Comparison of ENCODE assay signal across 8 cellular contexts in the genomic region with DNA sequence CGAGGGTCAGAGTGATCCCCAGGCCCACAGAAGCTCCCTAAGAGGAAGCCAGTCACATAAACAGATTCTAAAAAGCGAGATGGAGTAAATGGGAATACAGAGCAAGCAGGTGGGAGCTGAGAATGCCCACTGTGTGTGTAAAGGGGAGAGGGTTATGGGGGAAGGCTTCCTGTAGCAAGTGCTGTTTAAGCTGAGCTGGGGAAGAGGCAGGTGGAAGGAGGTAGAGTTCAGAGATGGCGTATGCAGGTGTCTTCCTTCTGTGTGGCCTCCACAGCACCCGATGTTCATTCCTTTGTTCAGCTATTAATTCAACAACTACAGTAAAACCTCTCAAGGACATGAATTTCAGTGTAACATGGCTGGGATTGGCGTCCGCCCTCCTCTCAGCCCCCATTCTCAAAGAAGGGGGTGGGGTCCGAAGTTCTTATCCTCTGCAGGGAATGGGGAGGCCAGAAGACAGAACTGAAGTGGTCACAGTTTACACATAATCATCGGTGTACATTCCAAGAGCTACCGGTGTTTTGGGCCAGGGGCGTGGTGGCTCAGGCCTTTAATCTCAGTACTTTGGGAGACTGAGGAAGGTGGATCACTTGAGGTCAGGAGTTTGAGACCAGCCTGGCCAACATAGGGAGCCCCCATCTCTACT. TPM values are rescaled to one million over a fixed set of nuclear protein-coding genes. Genes with fewer than 3 reads are reported as not detected.
DNase-seq lines count a peak whose midpoint lies in the region; ATAC-seq and TF ChIP-seq lines count a peak whose summit lies in the region.

No MANE protein-coding gene starts in this region.

- H3K4me3 ChIP-seq in GM06990 (replicated peaks; ENCODE audit: low read depth, low read length), result peak overlapping the region; percentile 89
- peak overlapping the region; percentile 89 to 98 (median 95) for H3K4me3 ChIP-seq in esophagus muscularis mucosa
- H3K4me3 ChIP-seq in retinal pigment epithelial cell (ENCODE audit: low read length), result peak overlapping the region; percentile 77

- intact Hi-C loops in esophagus muscularis mucosa (cut with DNase I), result loop anchor here (2.0 to 10.0 kb wide), 3 partner anchors 34 to 167 kb away; a partner anchor contains a TSS

- no peak for DNase-seq in GM06990 (ENCODE audit: extremely low read depth, insufficient read length)
- no peak for DNase-seq in RWPE1 (ENCODE audit: low spot score)
- DNase-seq in esophagus muscularis mucosa (ENCODE audit: extremely low spot score), result no peak
- no peak for DNase-seq in retinal pigment epithelial cell (ENCODE audit: low read depth)
- DNase-seq in DMS53 treated with DMSO at 0.1 percent for 48 hours (lab: John Stamatoyannopoulos, UW; ENCODE audit: unreplicated experiment), result no peak
- DNase-seq in hepatic stellate cell (ENCODE audit: low spot score), result no peak
- no peak for DNase-seq in hippocampal formation (lab: John Stamatoyannopoulos, UW)

- POLR2A ChIA-PET in RWPE1 (lab: Yijun Ruan, JAX; ENCODE audit: low non-redundant PET), result no interaction called here

- H3K27ac ChIP-seq in RWPE1 (peak overlapping the region; percentile 92), esophagus muscularis mucosa (replicated peaks in 1 of 4) (peak overlapping the region; percentile 89 to 97 (median 92))

- TF ChIP-seq CTCF in GM06990 (IDR thresholded peaks at IDR 0.05; ENCODE audit: insufficient read depth, low read length, poor library complexity, severe bottlenecking), result no peak
- no peak for TF ChIP-seq CTCF in RWPE1 (conservative IDR thresholded peaks at IDR 0.05; ENCODE audit: low read depth)
- TF ChIP-seq CTCF in esophagus muscularis mucosa (IDR thresholded peaks at IDR 0.05), result no peak
- no peak for TF ChIP-seq CTCF in retinal pigment epithelial cell (conservative IDR thresholded peaks at IDR 0.05; ENCODE audit: low read depth, low read length)

- peaks cover 28 to 69% (median 65%) of the 10 kb centered on the region in 4 donors for H3K4me1 ChIP-seq in esophagus muscularis mucosa

- H3K36me3 ChIP-seq in GM06990 (ENCODE audit: control insufficient read depth, insufficient read depth, low read length), result peaks cover 5% of the 10 kb centered on the region
- H3K36me3 ChIP-seq in esophagus muscularis mucosa, result peaks cover 0 to 10% (median 3%) of the 10 kb centered on the region in 4 donors

- ATAC-seq in GM21717 (IDR thresholded peaks at IDR 0.05; ENCODE audit: unreplicated experiment), result no peak

- H3K27me3 ChIP-seq in GM06990 (replicated peaks; ENCODE audit: control insufficient read depth, insufficient read depth, low read length) (no peaks in the 10 kb centered on the region), esophagus muscularis mucosa (no peaks in the 10 kb centered on the region)

- no peak for TF ChIP-seq POLR2A in esophagus muscularis mucosa (IDR thresholded peaks at IDR 0.05; ENCODE audit: low read depth)

- 62% methylated on average over 10 of the region's 10 CpGs for WGBS in esophagus muscularis mucosa

- H3K9me3 ChIP-seq in esophagus muscularis mucosa, result no peaks in the 10 kb centered on the region

- no peak for TF ChIP-seq EP300 in esophagus muscularis mucosa (IDR thresholded peaks at IDR 0.05)

- CTCF ChIA-PET in RWPE1 (lab: Yijun Ruan, JAX), result interaction anchor here (0.6 to 2.3 kb wide), 2 partner anchors 13 to 197 kb away, joined by 3 to 5 read pairs; no protein-coding TSS in a partner anchor

RNA-seq across cellular contexts. Expression of a gene that starts 1.8 kb away (rescaled TPM):
- total RNA-seq in esophagus muscularis mucosa, result 10 to 100 TPM; 18.1 to 37.7 (median 31.6) TPM

RNA-seq across cellular contexts. Expression of a gene that starts 45.5 kb away (rescaled TPM):
- not detected for total RNA-seq in esophagus muscularis mucosa
